25 cellular contexts compared by ENCODE assay signal in the genomic region with DNA sequence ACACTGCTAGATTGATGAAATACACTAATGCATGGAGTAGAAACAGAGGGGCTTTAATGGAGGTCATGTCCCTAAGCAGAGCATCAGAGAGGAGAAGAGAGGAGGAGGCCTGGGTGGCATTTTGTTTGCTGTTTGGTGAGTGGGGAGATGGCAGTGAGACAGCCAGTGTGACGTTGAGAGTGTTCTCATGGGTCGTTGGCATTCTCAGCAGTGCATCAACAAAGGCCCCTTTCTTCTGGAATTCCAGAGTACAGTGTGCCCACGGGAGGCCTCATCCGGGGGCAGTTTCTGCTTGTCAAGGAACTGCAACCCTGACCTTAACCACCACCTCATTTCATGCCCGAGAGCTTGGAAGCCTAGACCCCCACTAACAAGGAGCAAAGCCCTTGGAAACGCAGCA.
DNase-seq lines count a peak whose midpoint lies in the region; ATAC-seq and TF ChIP-seq lines count a peak whose summit lies in the region.
"Had no signal": no experiment of that assay in that cellular context is flagged by ENCODE, and none has a peak within 500 bp of the region (broad histone marks: within the 10 kb centered on the region; RNA-seq: fewer than 3 reads in every experiment).

No MANE protein-coding gene starts in this region.

- no peak overlapping the region for H3K4me2 ChIP-seq in mesenchymal stem cell (ENCODE audit: low read length, poor library complexity, severe bottlenecking)

- H3K9me3 Mint-ChIP-seq in stimulated activated naive B cell treated with anti-CD40 and anti-IgM and Interleukin-4, amounts not matched to agents 10 μg/mL and 1 μg/mL and 100 μg/mL, for 72 hours, result peaks cover 0 to 2% of the 10 kb centered on the region in 2 donors
- H3K9me3 Mint-ChIP-seq in natural killer cell, result no peaks in the 10 kb centered on the region
- H3K9me3 Mint-ChIP-seq: activated CD4-positive, alpha-beta memory T cell treated with anti-CD3 and anti-CD28 coated beads, Interleukin-2, amount 10 ng/mL, durations not matched to agents 7 days and 5 days; CD4-positive, alpha-beta memory T cell; immature natural killer cell; stimulated activated effector memory CD8-positive, alpha-beta T cell treated with anti-CD3 and anti-CD28 coated beads, Interleukin-12 subunit alpha, Interleukin-12 subunit beta, amount 100 ng/mL, for 72 hours had no signal

- peak overlapping the region; percentile 24 for H4K8ac ChIP-seq in mesenchymal stem cell (ENCODE audit: low read length)

- H3K9ac ChIP-seq in mesenchymal stem cell (ENCODE audit: low read length), result no peak overlapping the region

- no peak for ATAC-seq in stimulated activated naive B cell treated with anti-CD40 and anti-IgM and Interleukin-4, amounts not matched to agents 10 μg/mL and 1 μg/mL and 100 μg/mL, for 72 hours (replicated peaks)
- ATAC-seq in natural killer cell, result no peak
- ATAC-seq: lower lobe of right lung; stimulated activated effector memory CD8-positive, alpha-beta T cell treated with anti-CD3 and anti-CD28 coated beads, Interleukin-12 subunit alpha, Interleukin-12 subunit beta, amount 100 ng/mL, for 72 hours had no signal

- H3K79me1 ChIP-seq in mesenchymal stem cell (replicated peaks; ENCODE audit: low read length, poor library complexity, severe bottlenecking), result peaks cover 35% of the 10 kb centered on the region

- H3K4me1 Mint-ChIP-seq in stimulated activated naive B cell treated with anti-CD40 and anti-IgM and Interleukin-4, amounts not matched to agents 10 μg/mL and 1 μg/mL and 100 μg/mL, for 72 hours, result peaks cover 12 to 16% of the 10 kb centered on the region in 2 donors
- peaks cover 13 to 15% of the 10 kb centered on the region in 2 donors for H3K4me1 Mint-ChIP-seq in natural killer cell

- H3K36me3 ChIP-seq in mesenchymal stem cell (ENCODE audit: control insufficient read depth in 1 of 2, insufficient read depth in 2 of 2, low read depth in 1 of 2, low read length in 2 of 2), result no peaks in the 10 kb centered on the region
- H3K36me3 ChIP-seq: lower lobe of right lung had no signal

- peaks cover 3% of the 10 kb centered on the region for H3K4me1 ChIP-seq in mesenchymal stem cell (ENCODE audit: control insufficient read depth, insufficient read depth, low read depth, low read length)
- H3K4me1 ChIP-seq: lower lobe of right lung, tibial artery had no signal

- no peak overlapping the region for H3K4ac ChIP-seq in mesenchymal stem cell (ENCODE audit: low read depth in 1 of 2, low read length in 2 of 2)

- peaks cover 7% of the 10 kb centered on the region for H3K9me3 ChIP-seq in mesenchymal stem cell (ENCODE audit: control insufficient read depth, low read length)
- H3K9me3 ChIP-seq: lower lobe of right lung had no signal

- no peak overlapping the region for H3K27ac ChIP-seq in mesenchymal stem cell (ENCODE audit: low read length, poor library complexity, severe bottlenecking)
- H3K27ac ChIP-seq: lower lobe of right lung, RWPE1, tibial artery had no signal

- H3K4me3 Mint-ChIP-seq in stimulated activated naive B cell treated with anti-CD40 and anti-IgM and Interleukin-4, amounts not matched to agents 10 μg/mL and 1 μg/mL and 100 μg/mL, for 72 hours, result no peak overlapping the region
- no peak overlapping the region for H3K4me3 Mint-ChIP-seq in natural killer cell
- H3K4me3 Mint-ChIP-seq: activated CD4-positive, alpha-beta memory T cell treated with anti-CD3 and anti-CD28 coated beads, Interleukin-2, amount 10 ng/mL, durations not matched to agents 7 days and 5 days; CD4-positive, alpha-beta memory T cell; H9; immature natural killer cell; stimulated activated effector memory CD8-positive, alpha-beta T cell treated with anti-CD3 and anti-CD28 coated beads, Interleukin-12 subunit alpha, Interleukin-12 subunit beta, amount 100 ng/mL, for 72 hours had no signal

- H3K14ac ChIP-seq in mesenchymal stem cell (ENCODE audit: low read length in 2 of 2), result no peak overlapping the region

- DNase-seq in amygdala (lab: John Stamatoyannopoulos, UW) (peak in 30 of 56 donors; percentile 10 to 63 (median 29)), globus pallidus (ENCODE audit: low spot score) (peak; percentile 63), mesenchymal stem cell (no peak), natural killer cell (no peak), NCI-H1436 treated with DMSO at 0.1 percent for 48 hours (lab: John Stamatoyannopoulos, UW) (no peak), AG08395 (ENCODE audit: low spot score) (no peak), AG08396 (ENCODE audit: low spot score) (no peak)
- DNase-seq in stimulated activated naive B cell treated with anti-CD40 and anti-IgM and Interleukin-4, amounts not matched to agents 10 μg/mL and 1 μg/mL and 100 μg/mL, for 72 hours, result no peak
- DNase-seq: activated CD4-positive, alpha-beta memory T cell treated with anti-CD3 and anti-CD28 coated beads, Interleukin-2, amount 10 ng/mL, durations not matched to agents 7 days and 5 days; activated CD4-positive, CD25-positive, alpha-beta regulatory T cell; activated effector memory CD4-positive, alpha-beta T cell treated with Interleukin-2 at 50 U/mL for 16 hours; CD4-positive, alpha-beta memory T cell; dermis blood vessel endothelial cell; DMS153; GDM1; H9; immature natural killer cell; lower lobe of right lung; NCI-H187; NCI-H748 treated with DMSO at 0.1 percent for 48 hours; stimulated activated CD4-positive, alpha-beta T cell treated with anti-CD3 and anti-CD28 coated beads, Interleukin-2, amount 100 ng/mL, for 24 hours; tibial artery had no signal

- H2BK120ac ChIP-seq in mesenchymal stem cell (ENCODE audit: low read depth, low read length), result no peak overlapping the region

- intact Hi-C loops in natural killer cell (cut with micrococcal nuclease), result loop anchor here (5.0 kb wide), 1 partner anchor 37 kb away; no protein-coding TSS in a partner anchor

- no peak overlapping the region for H2AFZ ChIP-seq in mesenchymal stem cell (ENCODE audit: low read depth, low read length)

- H3K27me3 ChIP-seq in mesenchymal stem cell (ENCODE audit: control insufficient read depth in 1 of 2, insufficient read depth in 1 of 2, low read length in 2 of 2), result no peaks in the 10 kb centered on the region
- H3K27me3 ChIP-seq: tibial artery had no signal

- no peak overlapping the region for H2BK12ac ChIP-seq in mesenchymal stem cell (ENCODE audit: low read length in 2 of 2)

- TF ChIP-seq CTCF in natural killer cell (IDR thresholded peaks at IDR 0.05), result no peak

- no peak overlapping the region for H2BK5ac ChIP-seq in mesenchymal stem cell (ENCODE audit: low read depth, low read length, poor library complexity, severe bottlenecking)

- H3K27ac Mint-ChIP-seq in stimulated activated naive B cell treated with anti-CD40 and anti-IgM and Interleukin-4, amounts not matched to agents 10 μg/mL and 1 μg/mL and 100 μg/mL, for 72 hours, result peak overlapping the region; percentile 51
- no peak overlapping the region for H3K27ac Mint-ChIP-seq in natural killer cell
- H3K27ac Mint-ChIP-seq: activated CD4-positive, alpha-beta memory T cell treated with anti-CD3 and anti-CD28 coated beads, Interleukin-2, amount 10 ng/mL, durations not matched to agents 7 days and 5 days; CD4-positive, alpha-beta memory T cell; immature natural killer cell; stimulated activated effector memory CD8-positive, alpha-beta T cell treated with anti-CD3 and anti-CD28 coated beads, Interleukin-12 subunit alpha, Interleukin-12 subunit beta, amount 100 ng/mL, for 72 hours had no signal

- no peak overlapping the region for H2BK15ac ChIP-seq in mesenchymal stem cell (ENCODE audit: low read depth, poor library complexity, severe bottlenecking)

- no peaks in the 10 kb centered on the region for H3K27me3 Mint-ChIP-seq in stimulated activated naive B cell treated with anti-CD40 and anti-IgM and Interleukin-4, amounts not matched to agents 10 μg/mL and 1 μg/mL and 100 μg/mL, for 72 hours
- H3K27me3 Mint-ChIP-seq in natural killer cell (ENCODE audit: low read depth in 2 of 2), result peaks cover 0 to 6% of the 10 kb centered on the region in 2 donors
- H3K27me3 Mint-ChIP-seq: CD4-positive, alpha-beta memory T cell had no signal

- WGBS in mesenchymal stem cell, result 69% methylated on average over 6 of the region's 6 CpGs

- H3K36me3 Mint-ChIP-seq in stimulated activated naive B cell treated with anti-CD40 and anti-IgM and Interleukin-4, amounts not matched to agents 10 μg/mL and 1 μg/mL and 100 μg/mL, for 72 hours, result peaks cover 1 to 4% of the 10 kb centered on the region in 2 donors
- no peaks in the 10 kb centered on the region for H3K36me3 Mint-ChIP-seq in natural killer cell
- H3K36me3 Mint-ChIP-seq: CD4-positive, alpha-beta memory T cell; immature natural killer cell; stimulated activated effector memory CD8-positive, alpha-beta T cell treated with anti-CD3 and anti-CD28 coated beads, Interleukin-12 subunit alpha, Interleukin-12 subunit beta, amount 100 ng/mL, for 72 hours had no signal

- H3K23ac ChIP-seq in mesenchymal stem cell (ENCODE audit: low read length in 2 of 2), result no peak overlapping the region

- no peak overlapping the region for H2AK5ac ChIP-seq in mesenchymal stem cell (ENCODE audit: low read length, severe bottlenecking)

- H3K4me3 ChIP-seq in mesenchymal stem cell (ENCODE audit: insufficient read depth in 1 of 2, low read depth in 1 of 2, low read length in 2 of 2), result no peak overlapping the region
- H3K4me3 ChIP-seq: lower lobe of right lung, skin epidermis, tibial artery had no signal

- H3K18ac ChIP-seq in mesenchymal stem cell (ENCODE audit: low read depth in 1 of 2, low read length in 2 of 2), result no peak overlapping the region

- no peak overlapping the region for H4K91ac ChIP-seq in mesenchymal stem cell (ENCODE audit: low read length)

Comparison
In these comparisons a context has a peak if more than half of its experiments do, and no peak if none do; other contexts are left out.
1. DNase-seq: peak in amygdala (30 of 56) and globus pallidus (single experiment); none in mesenchymal stem cell (single experiment), stimulated activated naive B cell treated with anti-CD40 and anti-IgM and Interleukin-4, amounts not matched to agents 10 μg/mL and 1 μg/mL and 100 μg/mL, for 72 hours (single experiment), natural killer cell (single experiment), NCI-H1436 treated with DMSO at 0.1 percent for 48 hours (single experiment), AG08395 (single experiment) and AG08396 (single experiment).